10 cellular contexts compared by ENCODE assay signal in genomic region chr11:30314625-30315024, GRCh38. TPM values are rescaled to one million over a fixed set of nuclear protein-coding genes. Genes with fewer than 3 reads are reported as not detected.
A peak's percentile ranks its signal among the peaks of the same experiment; 100 is the strongest.
DNase-seq lines count a peak whose midpoint lies in the region; ATAC-seq, FAIRE-seq and TF ChIP-seq lines count a peak whose summit lies in the region.
"Had no signal": no experiment of that assay in that cellular context is flagged by ENCODE, and none has a peak within 500 bp of the region (broad histone marks: within the 10 kb centered on the region; RNA-seq: fewer than 3 reads in every experiment).

No MANE protein-coding gene starts in this region.

- no peak overlapping the region for H2AFZ ChIP-seq in HCT116 (ENCODE audit: low read depth, low read length, poor library complexity, severe bottlenecking)

- H3K4me1 ChIP-seq in HCT116 (ENCODE audit: control insufficient read depth in 1 of 2, insufficient read depth in 2 of 2, low read length in 2 of 2), result no peaks in the 10 kb centered on the region
- no peaks in the 10 kb centered on the region for H3K4me1 ChIP-seq in right lobe of liver
- H3K4me1 ChIP-seq in small intestine (ENCODE audit: control insufficient read depth in 2 of 2, insufficient read depth in 1 of 2, low read depth in 1 of 2, low read length in 1 of 2), result no peaks in the 10 kb centered on the region

- no peaks in the 10 kb centered on the region for H3K9me3 ChIP-seq in HCT116 (ENCODE audit: control insufficient read depth in 1 of 2, insufficient read depth in 1 of 2, low read depth in 1 of 2, low read length in 2 of 2)
- H3K9me3 ChIP-seq in right lobe of liver, result no peaks in the 10 kb centered on the region
- no peaks in the 10 kb centered on the region for H3K9me3 ChIP-seq in small intestine (ENCODE audit: control insufficient read depth, low read depth)
- H3K9me3 ChIP-seq in T-helper 17 cell (ENCODE audit: control insufficient read depth, low read length, poor library complexity, severe bottlenecking), result no peaks in the 10 kb centered on the region

- peaks cover 2% of the 10 kb centered on the region for H3K36me3 Mint-ChIP-seq in T-helper 17 cell (ENCODE audit: low read depth)

- POLR2A ChIA-PET in BJ (lab: Charles Lee), result no interaction called here
- POLR2A ChIA-PET in HCT116 (lab: Charles Lee), result interaction anchor here (1.6 kb wide), 1 partner anchor 8 kb away, joined by 5 read pairs; the partner anchor contains the start of gene ARL14EP

- H3K9ac ChIP-seq in HCT116 (ENCODE audit: low read length), result no peak overlapping the region

- no peak overlapping the region for H3K27ac Mint-ChIP-seq in T-helper 17 cell

- H3K36me3 ChIP-seq in BJ (ENCODE audit: control insufficient read depth, insufficient read depth, low read length) (no peaks in the 10 kb centered on the region), HCT116 (ENCODE audit: control insufficient read depth in 1 of 2, insufficient read depth in 2 of 2, low read length in 2 of 2) (no peaks in the 10 kb centered on the region), right lobe of liver (no peaks in the 10 kb centered on the region), small intestine (ENCODE audit: control insufficient read depth in 2 of 2, insufficient read depth in 2 of 2, low read length in 2 of 2) (no peaks in the 10 kb centered on the region)

- no peak for FAIRE-seq in small intestine (lab: Jason Lieb, UNC)

- H3K79me2 ChIP-seq in HCT116 (ENCODE audit: insufficient read depth, low read length), result no peaks in the 10 kb centered on the region

- H3K27ac ChIP-seq in HCT116 (ENCODE audit: low read depth, low read length) (no peak overlapping the region), right lobe of liver (no peak overlapping the region), small intestine (ENCODE audit: low read depth in 1 of 2, low read length in 1 of 2) (no peak overlapping the region)

- no peak overlapping the region for H3K4me3 ChIP-seq in BJ (ENCODE audit: low read depth, low read length)
- H3K4me3 ChIP-seq in HCT116 (replicated peaks in 1 of 2; ENCODE audit: low read depth in 1 of 2, low read length in 2 of 2), result no peak overlapping the region
- H3K4me3 ChIP-seq in astrocyte of the cerebellum (ENCODE audit: low read depth, low read length), result no peak overlapping the region
- H3K4me3 ChIP-seq in right lobe of liver, result no peak overlapping the region
- no peak overlapping the region for H3K4me3 ChIP-seq in small intestine (ENCODE audit: low read depth in 1 of 2, low read length in 2 of 2)

- H3K4me3 Mint-ChIP-seq in T-helper 17 cell, result no peak overlapping the region

- peak; percentile 47; the same call in 1 of the 2 replicates for ATAC-seq in HCT116
- ATAC-seq in right lobe of liver, result no peak
- ATAC-seq in HG03439 (IDR thresholded peaks at IDR 0.05; ENCODE audit: unreplicated experiment), result no peak
- no peak for ATAC-seq in T-helper 17 cell
- ATAC-seq: activated CD4-positive, CD25-positive, alpha-beta regulatory T cell treated with anti-CD3 and anti-CD28 coated beads, Interleukin-2, amount 50 U/mL, for 24 hours had no signal

- peak; percentile 21; the same call in 1 of the 2 replicates for TF ChIP-seq RAD21 in HCT116 (IDR thresholded peaks at IDR 0.05; ENCODE audit: low read depth)

- H3K4me1 Mint-ChIP-seq in T-helper 17 cell, result peaks cover 13% of the 10 kb centered on the region

- TF ChIP-seq CTCF in BJ (IDR thresholded peaks at IDR 0.05; ENCODE audit: insufficient read depth, low read depth, low read length) (peak; percentile 57), HCT116 (IDR thresholded peaks at IDR 0.05 in 2 of 3, conservative IDR thresholded peaks at IDR 0.05 in 1 of 3; ENCODE audit: borderline replicate concordance in 1 of 3, insufficient read depth in 1 of 3, low read depth in 2 of 3, low read length in 2 of 3) (peak; percentile 25 to 52 (median 50); a peak in 5 of 6 replicates), astrocyte of the cerebellum (IDR thresholded peaks at IDR 0.05; ENCODE audit: low read depth, low read length, missing control alignments) (peak; percentile 59), right lobe of liver (IDR thresholded peaks at IDR 0.05) (peak; percentile 22 to 35 (median 28))

- intact Hi-C loops in HCT116 (cut with micrococcal nuclease), result loop anchor here (5.0 to 10.0 kb wide), 3 partner anchors 190 to 882 kb away; no protein-coding TSS in a partner anchor
- intact Hi-C loops in right lobe of liver (cut with DNase I), result no loop called here

- no peak for DNase-seq in BJ (ENCODE audit: low read depth)
- no peak for DNase-seq in HCT116 (ENCODE audit: low read depth, low spot score)
- no peak for DNase-seq in astrocyte of the cerebellum (ENCODE audit: low read depth)
- DNase-seq in right lobe of liver, result no peak
- no peak for DNase-seq in small intestine
- no peak for DNase-seq in SK-N-DZ (ENCODE audit: low spot score)
- DNase-seq in T-helper 17 cell, result no peak
- DNase-seq: stimulated activated CD4-positive, alpha-beta T cell treated with anti-CD3 and anti-CD28 coated beads, Interleukin-12 subunit alpha, Interleukin-12 subunit beta, amount 100 ng/mL, for 4 hours had no signal

- H4K20me1 ChIP-seq in HCT116 (ENCODE audit: insufficient read depth), result no peaks in the 10 kb centered on the region

- no TSS peak for BruUV-seq in HCT116 (replicated peaks; lab: Mats Ljungman, UMichigan)

- H3K4me2 ChIP-seq in HCT116 (ENCODE audit: low read length), result no peak overlapping the region

- TF ChIP-seq POLR2A in HCT116 (IDR thresholded peaks at IDR 0.05; ENCODE audit: borderline replicate concordance, extremely low read depth, insufficient read depth, insufficient read length), result no peak
- TF ChIP-seq POLR2A in right lobe of liver (IDR thresholded peaks at IDR 0.05), result no peak

- RAD21 ChIA-PET in HCT116 (lab: Charles Lee; ENCODE audit: low non-redundant PET in 1 of 2, low total read pairs in 2 of 2, uncharacterized antibody in 2 of 2, unreplicated experiment in 2 of 2), result no interaction called here

- peaks cover 19% of the 10 kb centered on the region for H3K27me3 Mint-ChIP-seq in T-helper 17 cell

- CTCF ChIA-PET in BJ (lab: Yijun Ruan, JAX), result interaction anchor here (0.9 to 1.0 kb wide), 2 partner anchors 186 to 883 kb away, joined by 3 read pairs; no protein-coding TSS in a partner anchor
- CTCF ChIA-PET in HCT116 (lab: Charles Lee), result interaction anchor here (0.9 to 1.9 kb wide), 2 partner anchors 8 to 186 kb away, joined by 3 to 7 read pairs; partner anchors contain the start of gene ARL14EP

- H3K27me3 ChIP-seq in BJ (ENCODE audit: control insufficient read depth, insufficient read depth, low read length), result 0 out of 2 replicates have a peak, but pooled peaks cover 1% of the 10 kb centered on the region
- peaks cover 25% of the 10 kb centered on the region for H3K27me3 ChIP-seq in HCT116 (ENCODE audit: insufficient read depth, low read length)
- no peaks in the 10 kb centered on the region for H3K27me3 ChIP-seq in right lobe of liver
- H3K27me3 ChIP-seq in small intestine (ENCODE audit: control insufficient read depth in 2 of 2, insufficient read depth in 2 of 2, low read length in 2 of 2), result peaks cover 0 to 3% of the 10 kb centered on the region in 2 donors

- no peaks in the 10 kb centered on the region for H3K9me2 ChIP-seq in HCT116 (ENCODE audit: insufficient read depth)

- in situ Hi-C loops in astrocyte of the cerebellum (cut with HindIII; ENCODE audit: low sequenced_read_pairs), result loop anchor here (25.0 kb wide), 1 partner anchor 877 kb away; no protein-coding TSS in a partner anchor

TF ChIP-seq in HCT116, 20 proteins besides CTCF, POLR2A, EP300 and RAD21 (continues in another document):
- TF ChIP-seq MAX (IDR thresholded peaks at IDR 0.05) (no peak), REST (IDR thresholded peaks at IDR 0.05; ENCODE audit: low read depth) (no peak), TCF7L2 (IDR thresholded peaks at IDR 0.05; ENCODE audit: borderline replicate concordance, extremely low read depth, insufficient read depth, insufficient read length) (no peak), POLR2AphosphoS5 (IDR thresholded peaks at IDR 0.05; ENCODE audit: low read depth, low read length) (no peak)

RNA-seq across cellular contexts. Expression of gene ARL14EP, which starts 8.3 kb away (rescaled TPM):
- polyA plus RNA-seq in BJ (2011; rRNA removed), result 11.6 and 29.1 TPM in 2 replicates
- polyA minus RNA-seq in BJ (2011; rRNA and poly(A)+ RNA removed), result 7.5 and 8.1 TPM in 2 replicates
- total RNA-seq in HCT116 (2021; ENCODE audit: unreplicated experiment), result 25.3 TPM
- 11.4 and 12.9 TPM in 2 replicates for polyA plus RNA-seq in HCT116 (2012)
- total RNA-seq in right lobe of liver, result 10 to 100 TPM; 10.3 to 19.3 (median 14.2) TPM
- 1 to 10 TPM; 4.5 to 9.2 (median 8.4) TPM for polyA plus RNA-seq in small intestine
- polyA plus RNA-seq in SK-N-DZ (2014; cell fraction: cytosol; rRNA removed), result 19.9 and 25.2 TPM in 2 replicates
- 22.6 and 28.3 TPM in 2 replicates for polyA plus RNA-seq in SK-N-DZ (2014; cell fraction: nucleus; rRNA removed)
- 10 to 100 TPM; 28.4 to 34.1 TPM for total RNA-seq in T-helper 17 cell
